ENCODE assay signal across 3 cellular contexts in genomic region chr10:6227346-6227745, GRCh38.
TF ChIP-seq lines count a peak whose summit lies in the region.

No MANE protein-coding gene starts in this region.

TF ChIP-seq in SK-N-SH, 30 proteins besides CTCF, POLR2A, EP300 and RAD21:
- TF ChIP-seq NFIC (IDR thresholded peaks at IDR 0.05; ENCODE audit: borderline replicate concordance) (no peak), MXI1 (IDR thresholded peaks at IDR 0.05; ENCODE audit: low read depth, low read length) (no peak), GABPA (IDR thresholded peaks at IDR 0.05; ENCODE audit: low read depth) (no peak), MEF2A (IDR thresholded peaks at IDR 0.05; ENCODE audit: borderline replicate concordance, low read depth) (no peak), NRF1 (IDR thresholded peaks at IDR 0.05; ENCODE audit: low read depth, low read length) (no peak), JUND (IDR thresholded peaks at IDR 0.05) (no peak), USF1 (IDR thresholded peaks at IDR 0.05; ENCODE audit: borderline replicate concordance, low read depth) (no peak), GATA2 (CRISPR knock-in tag; IDR thresholded peaks at IDR 0.05) (no peak), SIN3A (IDR thresholded peaks at IDR 0.05; ENCODE audit: borderline replicate concordance, low read depth, low read length) (no peak), ZBTB33 (IDR thresholded peaks at IDR 0.05; ENCODE audit: borderline replicate concordance, low read depth) (no peak), TCF12 (IDR thresholded peaks at IDR 0.05) (no peak), EZH2phosphoT487 (IDR thresholded peaks at IDR 0.05; ENCODE audit: borderline replicate concordance, low read depth) (no peak)
- TF ChIP-seq, protein P1, sequence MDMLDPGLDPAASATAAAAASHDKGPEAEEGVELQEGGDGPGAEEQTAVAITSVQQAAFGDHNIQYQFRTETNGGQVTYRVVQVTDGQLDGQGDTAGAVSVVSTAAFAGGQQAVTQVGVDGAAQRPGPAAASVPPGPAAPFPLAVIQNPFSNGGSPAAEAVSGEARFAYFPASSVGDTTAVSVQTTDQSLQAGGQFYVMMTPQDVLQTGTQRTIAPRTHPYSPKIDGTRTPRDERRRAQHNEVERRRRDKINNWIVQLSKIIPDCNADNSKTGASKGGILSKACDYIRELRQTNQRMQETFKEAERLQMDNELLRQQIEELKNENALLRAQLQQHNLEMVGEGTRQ (IDR thresholded peaks at IDR 0.05; ENCODE audit: borderline replicate concordance, low read depth, low read length) = no peak

TF ChIP-seq in SK-N-SH treated with all-trans-retinoic acid at 6 μM for 48 hours, 23 proteins besides CTCF, POLR2A, EP300 and RAD21:
- TF ChIP-seq ARNTL (CRISPR knock-in tag; IDR thresholded peaks at IDR 0.05; ENCODE audit: borderline replicate concordance, low read depth) = no peak

TF ChIP-seq in HepG2, 621 proteins besides CTCF, POLR2A, EP300 and RAD21:
- TF ChIP-seq POLR2AphosphoS5 (IDR thresholded peaks at IDR 0.05; ENCODE audit: low read depth, low read length) (no peak), FOXO1 (CRISPR knock-in tag; IDR thresholded peaks at IDR 0.05) (no peak), MAFK (conservative IDR thresholded peaks at IDR 0.05 in 1 of 2, IDR thresholded peaks at IDR 0.05 in 1 of 2; ENCODE audit: low read length in 2 of 2) (no peak), ZNF629 (CRISPR knock-in tag; conservative IDR thresholded peaks at IDR 0.05) (peak; percentile 79), TCF12 (IDR thresholded peaks at IDR 0.05) (no peak), TCF12 (CRISPR knock-in tag; IDR thresholded peaks at IDR 0.05) (no peak), ZNF577 (CRISPR knock-in tag; IDR thresholded peaks at IDR 0.05; ENCODE audit: borderline replicate concordance, low read depth) (no peak)
